ENCODE assay signal across 1 cellular context in genomic region chr16:51151435-51151950, GRCh38.
TF ChIP-seq lines count a peak whose summit lies in the region.

No MANE protein-coding gene starts in this region.

TF ChIP-seq in HepG2, 621 proteins besides CTCF, POLR2A, EP300 and RAD21 (continued from another document and continues in another):
- TF ChIP-seq ZFY (CRISPR knock-in tag; IDR thresholded peaks at IDR 0.05) (peak; percentile 30; the same call in 1 of the 2 replicates), TCF7 (IDR thresholded peaks at IDR 0.05; ENCODE audit: low read depth) (no peak), ZNF841 (CRISPR knock-in tag; IDR thresholded peaks at IDR 0.05; ENCODE audit: borderline replicate concordance) (no peak), MTA3 (CRISPR knock-in tag; IDR thresholded peaks at IDR 0.05) (no peak), ZNF646 (CRISPR knock-in tag; IDR thresholded peaks at IDR 0.05) (no peak), ZNF34 (CRISPR knock-in tag; IDR thresholded peaks at IDR 0.05; ENCODE audit: borderline replicate concordance) (no peak), SIX1 (CRISPR knock-in tag; IDR thresholded peaks at IDR 0.05; ENCODE audit: borderline replicate concordance) (no peak), POLR2G (IDR thresholded peaks at IDR 0.05; ENCODE audit: low read depth, low read length) (peak; percentile 65), SIX4 (CRISPR knock-in tag; IDR thresholded peaks at IDR 0.05) (no peak), ZNF570 (CRISPR knock-in tag; IDR thresholded peaks at IDR 0.05; ENCODE audit: borderline replicate concordance) (no peak), HMGXB3 (CRISPR knock-in tag; IDR thresholded peaks at IDR 0.05; ENCODE audit: borderline replicate concordance) (no peak), KMT2A (CRISPR knock-in tag; IDR thresholded peaks at IDR 0.05) (no peak), ATRX (CRISPR knock-in tag; IDR thresholded peaks at IDR 0.05; ENCODE audit: borderline replicate concordance) (no peak), ZBTB7B (CRISPR knock-in tag; IDR thresholded peaks at IDR 0.05) (peak; percentile 38; the same call in 1 of the 2 replicates), ZNF687 (CRISPR knock-in tag; IDR thresholded peaks at IDR 0.05) (no peak), ELF3 (CRISPR knock-in tag; IDR thresholded peaks at IDR 0.05) (no peak), ARID3A (IDR thresholded peaks at IDR 0.05; ENCODE audit: low read depth, low read length) (peak; percentile 46; the same call in 1 of the 2 replicates), NONO (IDR thresholded peaks at IDR 0.05) (no peak), NONO (CRISPR knock-in tag; conservative IDR thresholded peaks at IDR 0.05) (no peak), FOXM1 (CRISPR knock-in tag; IDR thresholded peaks at IDR 0.05) (no peak), GABPA (IDR thresholded peaks at IDR 0.05; ENCODE audit: low read depth, low read length) (no peak), GABPA (CRISPR knock-in tag; IDR thresholded peaks at IDR 0.05; ENCODE audit: low read depth) (no peak), MAFG (CRISPR knock-in tag; IDR thresholded peaks at IDR 0.05) (no peak), ZSCAN5A (CRISPR knock-in tag; IDR thresholded peaks at IDR 0.05; ENCODE audit: borderline replicate concordance) (no peak), ZNF552 (CRISPR knock-in tag; IDR thresholded peaks at IDR 0.05; ENCODE audit: borderline replicate concordance) (no peak), ZNF205 (CRISPR knock-in tag; IDR thresholded peaks at IDR 0.05) (no peak), EEA1 (CRISPR knock-in tag; IDR thresholded peaks at IDR 0.05; ENCODE audit: borderline replicate concordance) (no peak), ZNF547 (CRISPR knock-in tag; IDR thresholded peaks at IDR 0.05) (no peak), ZNF7 (CRISPR knock-in tag; IDR thresholded peaks at IDR 0.05) (no peak), TAF15 (IDR thresholded peaks at IDR 0.05; ENCODE audit: low read depth, low read length, poor library complexity, severe bottlenecking) (peak; percentile 31), ZNF317 (CRISPR knock-in tag; IDR thresholded peaks at IDR 0.05) (no peak), AHDC1 (CRISPR knock-in tag; IDR thresholded peaks at IDR 0.05; ENCODE audit: borderline replicate concordance) (0 out of 2 replicates have a peak, but pooled peaks have one; percentile 53), ZNF879 (CRISPR knock-in tag; IDR thresholded peaks at IDR 0.05) (no peak)
